22 cellular contexts compared by ENCODE assay signal in genomic region chr7:116540743-116541142, GRCh38. TPM values are rescaled to one million over a fixed set of nuclear protein-coding genes. Genes with fewer than 3 reads are reported as not detected.
DNase-seq lines count a peak whose midpoint lies in the region; ATAC-seq and TF ChIP-seq lines count a peak whose summit lies in the region.
"Had no signal": no experiment of that assay in that cellular context is flagged by ENCODE, and none has a peak within 500 bp of the region (broad histone marks: within the 10 kb centered on the region; RNA-seq: fewer than 3 reads in every experiment).

No MANE protein-coding gene starts in this region.

- no peak overlapping the region for H3K4me3 ChIP-seq in heart right ventricle
- no peak overlapping the region for H3K4me3 ChIP-seq in SK-N-SH (ENCODE audit: low read depth in 2 of 2, low read length in 1 of 2)
- H3K4me3 ChIP-seq in stomach smooth muscle (ENCODE audit: low read length in 2 of 2) = no peak overlapping the region
- H3K4me3 ChIP-seq in MG63 = no peak overlapping the region
- H3K4me3 ChIP-seq in PC-9 = no peak overlapping the region
- H3K4me3 ChIP-seq: hepatocyte, psoas muscle, stomach, upper lobe of left lung had no signal

- H3K27me3 ChIP-seq in heart right ventricle (no peaks in the 10 kb centered on the region), SK-N-SH (ENCODE audit: insufficient read depth) (no peaks in the 10 kb centered on the region), stomach smooth muscle (ENCODE audit: control insufficient read depth in 1 of 2, insufficient read depth in 2 of 2, low read length in 2 of 2) (no peaks in the 10 kb centered on the region), MG63 (no peaks in the 10 kb centered on the region), PC-9 (ENCODE audit: insufficient read depth, low read depth) (no peaks in the 10 kb centered on the region)
- H3K27me3 ChIP-seq: hepatocyte, stomach, upper lobe of left lung had no signal

- DNase-seq in heart right ventricle (no peak), Right ventricle myocardium inferior (ENCODE audit: missing footprints) (no peak), SK-N-SH (no peak), glomerular visceral epithelial cell (ENCODE audit: extremely low spot score) (peak; percentile 37), MG63 (no peak), PC-9 (no peak)
- DNase-seq in activated CD4-positive, alpha-beta T cell treated with anti-CD3 and anti-CD28 coated beads, Interleukin-2, amount 50 U/mL, for 4 hours = no peak
- DNase-seq: 8988T; activated CD4-positive, alpha-beta memory T cell treated with anti-CD3 and anti-CD28 coated beads, Interleukin-2, amount 10 ng/mL, durations not matched to agents 7 days and 5 days; activated CD4-positive, CD25-positive, alpha-beta regulatory T cell; activated gamma-delta T cell; activated naive CD8-positive, alpha-beta T cell treated with anti-CD3 and anti-CD28 coated beads, Interleukin-2, amount 50 U/mL, for 24 hours; activated T-cell treated with anti-CD3 and anti-CD28 coated beads for 4 hours; DND-41; NCI-H1105 treated with DMSO at 0.1 percent for 48 hours; psoas muscle; RPMI8226; stimulated activated CD4-positive, alpha-beta T cell treated with anti-CD3 and anti-CD28 coated beads, Interleukin-12 subunit alpha, Interleukin-12 subunit beta, amount 100 ng/mL, for 4 hours; stomach; upper lobe of left lung had no signal

- no TSS peak for BruUV-seq in PC-9 (replicated peaks; lab: Mats Ljungman, UMichigan)

- no peak for TF ChIP-seq EP300 in SK-N-SH (IDR thresholded peaks at IDR 0.05; ENCODE audit: borderline replicate concordance in 1 of 2, low read depth in 1 of 2, low read length in 1 of 2)

- no peak for TF ChIP-seq CTCF in heart right ventricle (IDR thresholded peaks at IDR 0.05)
- TF ChIP-seq CTCF in SK-N-SH (IDR thresholded peaks at IDR 0.05) = no peak
- TF ChIP-seq CTCF in PC-9 (conservative IDR thresholded peaks at IDR 0.05) = no peak

- TF ChIP-seq RAD21 in SK-N-SH (IDR thresholded peaks at IDR 0.05; ENCODE audit: low read length) = no peak

- peak overlapping the region in 7 of 10 donors; percentile 11 to 81 (median 53) for H3K27ac ChIP-seq in heart right ventricle
- peak overlapping the region in 1 of 2 experiments; percentile 79; a peak in 3 of 4 replicates for H3K27ac ChIP-seq in SK-N-SH (ENCODE audit: low read depth in 2 of 2, low read length in 1 of 2)
- peak overlapping the region; percentile 3 for H3K27ac ChIP-seq in stomach smooth muscle (ENCODE audit: low read length)
- H3K27ac ChIP-seq in PC-9 = no peak overlapping the region
- H3K27ac ChIP-seq: hepatocyte, psoas muscle had no signal

- ATAC-seq in heart right ventricle = no peak
- no peak for ATAC-seq in Right ventricle myocardium inferior
- ATAC-seq: activated naive CD8-positive, alpha-beta T cell treated with anti-CD3 and anti-CD28 coated beads, Interleukin-2, amount 50 U/mL, for 24 hours; psoas muscle had no signal

- H3K36me3 ChIP-seq in heart right ventricle (peaks cover 0 to 99% (median 22%) of the 10 kb centered on the region in 9 donors), SK-N-SH (replicated peaks in 1 of 2; ENCODE audit: control insufficient read depth in 1 of 2, insufficient read depth in 2 of 2, low read length in 1 of 2) (peaks cover 58 to 69% of the 10 kb centered on the region in 2 experiments), stomach smooth muscle (ENCODE audit: control insufficient read depth in 2 of 2, insufficient read depth in 2 of 2, low read length in 2 of 2) (peaks cover 13 to 22% of the 10 kb centered on the region in 2 donors), MG63 (peaks cover 88% of the 10 kb centered on the region), PC-9 (ENCODE audit: low read depth) (peaks cover 17% of the 10 kb centered on the region; the same call in 1 of the 2 replicates)

- CTCF ChIA-PET in SK-N-SH (lab: Yijun Ruan, JAX) = interaction anchor here (0.9 kb wide), 1 partner anchor 366 kb away, joined by 3 read pairs; no protein-coding TSS in a partner anchor
- CTCF ChIA-PET in PC-9 (lab: Charles Lee) = no interaction called here

- H3K4me2 ChIP-seq in SK-N-SH (0 out of 2 replicates have a peak overlapping the region, but pooled peaks have one; percentile 13), PC-9 (no peak overlapping the region)
- H3K4me2 ChIP-seq: hepatocyte had no signal

- H3K9me2 ChIP-seq in SK-N-SH = no peaks in the 10 kb centered on the region
- no peaks in the 10 kb centered on the region for H3K9me2 ChIP-seq in PC-9 (ENCODE audit: insufficient read depth)

- POLR2A ChIA-PET in SK-N-SH (lab: Yijun Ruan, JAX) (no interaction called here), PC-9 (lab: Charles Lee; ENCODE audit: unreplicated experiment) (no interaction called here)

- H3F3A ChIP-seq in SK-N-SH (replicated peaks; ENCODE audit: insufficient read depth) (peaks cover 58% of the 10 kb centered on the region), PC-9 (ENCODE audit: insufficient read depth, low read depth) (no peaks in the 10 kb centered on the region)

- H4K20me1 ChIP-seq in SK-N-SH (ENCODE audit: insufficient read depth) (peaks cover 22% of the 10 kb centered on the region), PC-9 (ENCODE audit: insufficient read depth) (no peaks in the 10 kb centered on the region)

- peaks cover 100% of the 10 kb centered on the region for H3K79me2 ChIP-seq in SK-N-SH (ENCODE audit: insufficient read depth)
- H3K79me2 ChIP-seq in PC-9 (ENCODE audit: low read depth) = 0 out of 2 replicates have a peak, but pooled peaks cover 9% of the 10 kb centered on the region
- H3K79me2 ChIP-seq: hepatocyte had no signal

- H3K9ac ChIP-seq in SK-N-SH (no peak overlapping the region), stomach smooth muscle (ENCODE audit: low read length in 2 of 2) (no peak overlapping the region)

- H3K9me3 ChIP-seq in heart right ventricle (no peaks in the 10 kb centered on the region), SK-N-SH (no peaks in the 10 kb centered on the region), stomach smooth muscle (ENCODE audit: control insufficient read depth in 2 of 2, low read length in 2 of 2) (no peaks in the 10 kb centered on the region), MG63 (no peaks in the 10 kb centered on the region), PC-9 (ENCODE audit: insufficient read depth, low read depth) (no peaks in the 10 kb centered on the region; the same call in 1 of the 2 replicates)
- H3K9me3 ChIP-seq: psoas muscle, stomach, upper lobe of left lung had no signal

- peaks cover 8 to 98% (median 93%) of the 10 kb centered on the region in 9 donors for H3K4me1 ChIP-seq in heart right ventricle
- peaks cover 2 to 88% of the 10 kb centered on the region in 2 experiments for H3K4me1 ChIP-seq in SK-N-SH (ENCODE audit: control insufficient read depth in 1 of 2, insufficient read depth in 2 of 2, low read depth in 1 of 2, low read length in 1 of 2)
- H3K4me1 ChIP-seq in stomach smooth muscle (ENCODE audit: control insufficient read depth, insufficient read depth, low read length) = peaks cover 22% of the 10 kb centered on the region
- no peaks in the 10 kb centered on the region for H3K4me1 ChIP-seq in PC-9 (replicated peaks; ENCODE audit: insufficient read depth)

- H2AFZ ChIP-seq in SK-N-SH (ENCODE audit: low read depth) = no peak overlapping the region
- H2AFZ ChIP-seq in PC-9 = no peak overlapping the region
- H2AFZ ChIP-seq: hepatocyte had no signal

- intact Hi-C loops in heart right ventricle (cut with DNase I) (no loop called here), Right ventricle myocardium inferior (cut with DNase I) (no loop called here), PC-9 (cut with micrococcal nuclease; ENCODE audit: unreplicated experiment) (no loop called here)

TF ChIP-seq in SK-N-SH, 30 proteins besides CTCF, POLR2A, EP300 and RAD21 (continues in another document):
- TF ChIP-seq, protein P1, sequence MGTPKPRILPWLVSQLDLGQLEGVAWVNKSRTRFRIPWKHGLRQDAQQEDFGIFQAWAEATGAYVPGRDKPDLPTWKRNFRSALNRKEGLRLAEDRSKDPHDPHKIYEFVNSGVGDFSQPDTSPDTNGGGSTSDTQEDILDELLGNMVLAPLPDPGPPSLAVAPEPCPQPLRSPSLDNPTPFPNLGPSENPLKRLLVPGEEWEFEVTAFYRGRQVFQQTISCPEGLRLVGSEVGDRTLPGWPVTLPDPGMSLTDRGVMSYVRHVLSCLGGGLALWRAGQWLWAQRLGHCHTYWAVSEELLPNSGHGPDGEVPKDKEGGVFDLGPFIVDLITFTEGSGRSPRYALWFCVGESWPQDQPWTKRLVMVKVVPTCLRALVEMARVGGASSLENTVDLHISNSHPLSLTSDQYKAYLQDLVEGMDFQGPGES (IDR thresholded peaks at IDR 0.05; ENCODE audit: low read depth, low read length) = no peak
- TF ChIP-seq, protein P2, sequence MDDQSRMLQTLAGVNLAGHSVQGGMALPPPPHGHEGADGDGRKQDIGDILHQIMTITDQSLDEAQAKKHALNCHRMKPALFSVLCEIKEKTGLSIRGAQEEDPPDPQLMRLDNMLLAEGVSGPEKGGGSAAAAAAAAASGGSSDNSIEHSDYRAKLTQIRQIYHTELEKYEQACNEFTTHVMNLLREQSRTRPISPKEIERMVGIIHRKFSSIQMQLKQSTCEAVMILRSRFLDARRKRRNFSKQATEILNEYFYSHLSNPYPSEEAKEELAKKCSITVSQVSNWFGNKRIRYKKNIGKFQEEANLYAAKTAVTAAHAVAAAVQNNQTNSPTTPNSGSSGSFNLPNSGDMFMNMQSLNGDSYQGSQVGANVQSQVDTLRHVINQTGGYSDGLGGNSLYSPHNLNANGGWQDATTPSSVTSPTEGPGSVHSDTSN (IDR thresholded peaks at IDR 0.05) = no peak
- TF ChIP-seq FOXM1 (IDR thresholded peaks at IDR 0.05; ENCODE audit: low read depth) = no peak
- TF ChIP-seq, protein P3, sequence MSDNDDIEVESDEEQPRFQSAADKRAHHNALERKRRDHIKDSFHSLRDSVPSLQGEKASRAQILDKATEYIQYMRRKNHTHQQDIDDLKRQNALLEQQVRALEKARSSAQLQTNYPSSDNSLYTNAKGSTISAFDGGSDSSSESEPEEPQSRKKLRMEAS (IDR thresholded peaks at IDR 0.05; ENCODE audit: low read depth) = no peak

RNA-seq across cellular contexts. Expression of gene CAV1, which starts 15.9 kb away (rescaled TPM):
- 100 to 1,000 TPM; 195 to 364 (median 287) TPM for total RNA-seq in heart right ventricle
- 100 to 1,000 TPM in 1 of 2 donors, 10 to 100 TPM in 1; 93.0 to 198 TPM for polyA plus RNA-seq in heart right ventricle
- total RNA-seq in Right ventricle myocardium inferior = 387 TPM
- polyA plus RNA-seq in SK-N-SH (2012; rRNA removed) = 968 and 1,061 TPM in 2 replicates
- 882 and 1,015 TPM in 2 replicates for polyA plus RNA-seq in SK-N-SH (2012; cell fraction: cytosol; rRNA removed)
- 515 and 554 TPM in 2 replicates for polyA plus RNA-seq in SK-N-SH (2012; cell fraction: nucleus; rRNA removed)
- 287 and 342 TPM in 2 replicates for total RNA-seq in MG63 (2014; rRNA removed; shearing (Covaris generic); ENCODE audit: low replicate concordance)
- 850 and 1,077 TPM in 2 replicates for total RNA-seq in PC-9 (2021)

RNA-seq across cellular contexts. Expression of gene CAV2, which starts 41.2 kb away (rescaled TPM):
- 100 to 1,000 TPM; 196 to 277 (median 244) TPM for total RNA-seq in heart right ventricle
- polyA plus RNA-seq in heart right ventricle = 100 to 1,000 TPM in 1 of 2 donors, 10 to 100 TPM in 1; 56.3 to 136 TPM
- 239 TPM for total RNA-seq in Right ventricle myocardium inferior
- polyA plus RNA-seq in SK-N-SH (2012; rRNA removed) = 182 and 265 TPM in 2 replicates
- polyA plus RNA-seq in SK-N-SH (2012; cell fraction: cytosol; rRNA removed) = 265 and 285 TPM in 2 replicates
- 58.7 and 83.4 TPM in 2 replicates for polyA plus RNA-seq in SK-N-SH (2012; cell fraction: nucleus; rRNA removed)
- 55.9 and 58.1 TPM in 2 replicates for total RNA-seq in MG63 (2014; rRNA removed; shearing (Covaris generic); ENCODE audit: low replicate concordance)
- total RNA-seq in PC-9 (2021) = 260 and 296 TPM in 2 replicates
- total RNA-seq: activated CD4-positive, alpha-beta memory T cell treated with anti-CD3 and anti-CD28 coated beads, Interleukin-2, amount 10 ng/mL, durations not matched to agents 7 days and 5 days had no signal
